Comparison of ENCODE assay signal across 9 cellular contexts in the genomic region with DNA sequence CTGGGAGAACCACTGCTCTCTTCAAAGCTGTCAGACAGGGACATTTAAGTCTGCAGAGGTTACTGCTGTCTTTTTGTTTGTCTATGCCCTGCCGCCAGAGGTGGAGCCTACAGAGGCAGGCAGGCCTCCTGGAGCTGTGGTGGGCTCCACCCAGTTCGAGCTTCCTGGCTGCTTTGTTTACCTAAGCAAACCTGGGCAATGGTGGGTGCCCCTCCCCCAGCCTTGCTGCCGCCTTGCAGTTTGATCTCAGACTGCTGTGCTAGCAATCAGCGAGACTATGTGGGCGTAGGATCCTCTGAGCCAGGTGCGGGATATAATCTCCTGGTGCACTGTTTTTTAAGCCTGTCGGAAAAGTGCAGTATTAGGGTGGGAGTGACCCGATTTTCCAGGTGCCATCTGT. TPM values are rescaled to one million over a fixed set of nuclear protein-coding genes. Genes with fewer than 3 reads are reported as not detected.
"Had no signal": no experiment of that assay in that cellular context is flagged by ENCODE, and none has a peak within 500 bp of the region (broad histone marks: within the 10 kb centered on the region; RNA-seq: fewer than 3 reads in every experiment).

No MANE protein-coding gene starts in this region.

RNA-seq across cellular contexts. Expression of gene NTMT2, which starts 32.6 kb away (rescaled TPM):
- total RNA-seq: OCI-LY7, PC-3, Peyer's patch, RPMI7951, SJCRH30, SJSA1, SK-MEL-5, T-cell had no signal
- polyA plus RNA-seq: SK-N-SH had no signal
